In genomic region chr18:67608909-67609308, GRCh38 we compare ENCODE assay signal across 15 cellular contexts.
DNase-seq lines count a peak whose midpoint lies in the region; ATAC-seq and TF ChIP-seq lines count a peak whose summit lies in the region.
"Had no signal": no experiment of that assay in that cellular context is flagged by ENCODE, and none has a peak within 500 bp of the region (broad histone marks: within the 10 kb centered on the region; RNA-seq: fewer than 3 reads in every experiment).

No MANE protein-coding gene starts in this region.

- H3K27me3 ChIP-seq in GM23248 (replicated peaks; ENCODE audit: insufficient read depth), result no peaks in the 10 kb centered on the region
- H3K27me3 ChIP-seq in thoracic aorta (replicated peaks; ENCODE audit: insufficient read depth), result no peaks in the 10 kb centered on the region
- H3K27me3 ChIP-seq: ascending aorta, heart right ventricle had no signal

- 2 to 3% methylated on average over 2 of the region's 2 CpGs for WGBS in GM23248 (ENCODE audit: low coverage in 1 of 2, low lambda C conversion rate in 2 of 2, missing lambda C conversion rate in 2 of 2), 2 experiments

- H3K27ac Mint-ChIP-seq in activated naive CD4-positive, alpha-beta T cell treated with anti-CD3 and anti-CD28 coated beads, Interleukin-2, amount 10 ng/mL, durations not matched to agents 7 days and 5 days, result no peak overlapping the region
- H3K27ac Mint-ChIP-seq: natural killer cell; stimulated activated naive CD8-positive, alpha-beta T cell treated with anti-CD3 and anti-CD28 coated beads, Interleukin-15, amount 100 ng/mL, for 72 hours had no signal

- DNase-seq in GM23248, result peak; percentile 79
- DNase-seq in amniotic stem cell (lab: John Stamatoyannopoulos, UW), result peak; percentile 6
- peak; percentile 79 for DNase-seq in fibroblast of peridontal ligament (ENCODE audit: extremely low read depth)
- no peak for DNase-seq in thoracic aorta (ENCODE audit: low spot score)
- DNase-seq in activated naive CD4-positive, alpha-beta T cell treated with anti-CD3 and anti-CD28 coated beads, Interleukin-2, amount 10 ng/mL, durations not matched to agents 7 days and 5 days, result no peak
- DNase-seq in mesenteric fat pad (ENCODE audit: low spot score), result no peak
- DNase-seq in cerebellum (ENCODE audit: low spot score), result no peak
- DNase-seq: activated CD4-positive, alpha-beta T cell treated with anti-CD3 and anti-CD28 coated beads for 48 hours; activated effector memory CD4-positive, alpha-beta T cell treated with anti-CD3 and anti-CD28 coated beads, Interleukin-2, amount 50 U/mL, for 16 hours; heart right ventricle; natural killer cell; NCI-H1436 treated with DMSO at 0.1 percent for 48 hours; stimulated activated naive CD8-positive, alpha-beta T cell treated with anti-CD3 and anti-CD28 coated beads, Interleukin-15, amount 100 ng/mL, for 72 hours had no signal

- peaks cover 23% of the 10 kb centered on the region for H3K4me1 ChIP-seq in GM23248 (ENCODE audit: insufficient read depth)
- H3K4me1 ChIP-seq in thoracic aorta (ENCODE audit: control insufficient read depth in 1 of 2, low read depth in 2 of 2), result peaks cover 6 to 22% of the 10 kb centered on the region in 2 donors
- H3K4me1 ChIP-seq: heart right ventricle had no signal

- H3K9me2 ChIP-seq in GM23248 (ENCODE audit: insufficient read depth), result no peaks in the 10 kb centered on the region

- peak; percentile 88 for ATAC-seq in thoracic aorta (ENCODE audit: insufficient number of reproducible peaks, low FRiP score, low read depth)
- ATAC-seq: heart right ventricle; natural killer cell; Panc1; stimulated activated naive CD8-positive, alpha-beta T cell treated with anti-CD3 and anti-CD28 coated beads, Interleukin-15, amount 100 ng/mL, for 72 hours had no signal

- TF ChIP-seq CTCF in thoracic aorta (IDR thresholded peaks at IDR 0.05), result no peak

- H3K4me3 ChIP-seq in GM23248 (0 out of 2 replicates have a peak overlapping the region, but pooled peaks have one; percentile 5), thoracic aorta (no peak overlapping the region)
- H3K4me3 ChIP-seq: ascending aorta, heart right ventricle had no signal

- H3F3A ChIP-seq in GM23248 (ENCODE audit: insufficient read depth), result peaks cover 9% of the 10 kb centered on the region; the same call in 1 of the 2 replicates

- H4K20me1 ChIP-seq in GM23248 (ENCODE audit: insufficient read depth), result no peaks in the 10 kb centered on the region

- peak overlapping the region; percentile 53 for H3K4me2 ChIP-seq in GM23248 (ENCODE audit: unreplicated experiment)

- H3K4me3 Mint-ChIP-seq in activated naive CD4-positive, alpha-beta T cell treated with anti-CD3 and anti-CD28 coated beads, Interleukin-2, amount 10 ng/mL, durations not matched to agents 7 days and 5 days, result no peak overlapping the region
- H3K4me3 Mint-ChIP-seq: natural killer cell; stimulated activated naive CD8-positive, alpha-beta T cell treated with anti-CD3 and anti-CD28 coated beads, Interleukin-15, amount 100 ng/mL, for 72 hours had no signal

- no peaks in the 10 kb centered on the region for H3K9me3 Mint-ChIP-seq in activated naive CD4-positive, alpha-beta T cell treated with anti-CD3 and anti-CD28 coated beads, Interleukin-2, amount 10 ng/mL, durations not matched to agents 7 days and 5 days

- no peaks in the 10 kb centered on the region for H3K79me2 ChIP-seq in GM23248 (ENCODE audit: insufficient read depth)

- H3K36me3 ChIP-seq in GM23248 (ENCODE audit: low read depth) (no peaks in the 10 kb centered on the region), thoracic aorta (no peaks in the 10 kb centered on the region)
- H3K36me3 ChIP-seq: ascending aorta, heart right ventricle had no signal

- no peaks in the 10 kb centered on the region for H3K4me1 Mint-ChIP-seq in activated naive CD4-positive, alpha-beta T cell treated with anti-CD3 and anti-CD28 coated beads, Interleukin-2, amount 10 ng/mL, durations not matched to agents 7 days and 5 days
- H3K4me1 Mint-ChIP-seq: natural killer cell; stimulated activated naive CD8-positive, alpha-beta T cell treated with anti-CD3 and anti-CD28 coated beads, Interleukin-15, amount 100 ng/mL, for 72 hours had no signal

- H2AFZ ChIP-seq in GM23248, result peak overlapping the region; percentile 65; the same call in 1 of the 2 replicates

- H3K36me3 Mint-ChIP-seq in activated naive CD4-positive, alpha-beta T cell treated with anti-CD3 and anti-CD28 coated beads, Interleukin-2, amount 10 ng/mL, durations not matched to agents 7 days and 5 days, result no peaks in the 10 kb centered on the region
- H3K36me3 Mint-ChIP-seq: natural killer cell had no signal

- CTCF ChIA-PET in activated naive CD4-positive, alpha-beta T cell treated with anti-CD3 and anti-CD28 coated beads, Interleukin-2, amount 10 ng/mL, durations not matched to agents 7 days and 5 days (lab: Charles Lee), result no interaction called here

- in situ Hi-C loops in GM23248 (cut with MboI), result no loop called here

- H3K9ac ChIP-seq in GM23248, result no peak overlapping the region

- H3K27me3 Mint-ChIP-seq in activated naive CD4-positive, alpha-beta T cell treated with anti-CD3 and anti-CD28 coated beads, Interleukin-2, amount 10 ng/mL, durations not matched to agents 7 days and 5 days, result no peaks in the 10 kb centered on the region
- H3K27me3 Mint-ChIP-seq: stimulated activated naive CD8-positive, alpha-beta T cell treated with anti-CD3 and anti-CD28 coated beads, Interleukin-15, amount 100 ng/mL, for 72 hours had no signal

- no peaks in the 10 kb centered on the region for H3K9me3 ChIP-seq in GM23248 (ENCODE audit: low read depth)
- no peaks in the 10 kb centered on the region for H3K9me3 ChIP-seq in thoracic aorta
- H3K9me3 ChIP-seq: ascending aorta had no signal

- H3K27ac ChIP-seq in GM23248, result peak overlapping the region; percentile 57
- H3K27ac ChIP-seq in thoracic aorta, result peak overlapping the region; percentile 9 to 15
- H3K27ac ChIP-seq: heart right ventricle had no signal

Comparison
In these comparisons a context has a peak if more than half of its experiments do, and no peak if none do; other contexts are left out.
1. DNase-seq: peak in GM23248 (single experiment), amniotic stem cell (single experiment) and fibroblast of peridontal ligament (single experiment); none in thoracic aorta (single experiment), activated naive CD4-positive, alpha-beta T cell treated with anti-CD3 and anti-CD28 coated beads, Interleukin-2, amount 10 ng/mL, durations not matched to agents 7 days and 5 days (single experiment), mesenteric fat pad (single experiment) and cerebellum (single experiment).